Comparison of ENCODE assay signal across 10 cellular contexts in genomic region chr10:110411047-110411410, GRCh38.
DNase-seq lines count a peak whose midpoint lies in the region; TF ChIP-seq lines count a peak whose summit lies in the region.
"Had no signal": no experiment of that assay in that cellular context is flagged by ENCODE, and none has a peak within 500 bp of the region (broad histone marks: within the 10 kb centered on the region; RNA-seq: fewer than 3 reads in every experiment).

No MANE protein-coding gene starts in this region.

- no peak overlapping the region for H3K23ac ChIP-seq in mesenchymal stem cell (ENCODE audit: low read length in 2 of 2)

- peak overlapping the region; percentile 77 for H4K91ac ChIP-seq in mesenchymal stem cell (ENCODE audit: low read length)

- H3K27me3 ChIP-seq in mesenchymal stem cell (ENCODE audit: control insufficient read depth in 1 of 2, insufficient read depth in 1 of 2, low read length in 2 of 2): no peaks in the 10 kb centered on the region

- WGBS in mesenchymal stem cell: 75% methylated on average over 9 of the region's 9 CpGs

- H3K4me3 ChIP-seq in cardiac fibroblast (replicated peaks in 1 of 2; ENCODE audit: low read depth in 2 of 2, low read length in 2 of 2): no peak overlapping the region
- H3K4me3 ChIP-seq in mesenchymal stem cell (ENCODE audit: insufficient read depth in 1 of 2, low read depth in 1 of 2, low read length in 2 of 2): peak overlapping the region in 1 of 2 experiments; percentile 13
- H3K4me3 ChIP-seq: coronary artery had no signal

- peak overlapping the region; percentile 57 for H3K27ac ChIP-seq in mesenchymal stem cell (ENCODE audit: low read length, poor library complexity, severe bottlenecking)

- no peaks in the 10 kb centered on the region for H3K9me3 ChIP-seq in mesenchymal stem cell (ENCODE audit: control insufficient read depth, low read length)

- TF ChIP-seq CTCF in cardiac fibroblast (IDR thresholded peaks at IDR 0.05; ENCODE audit: low read depth, low read length): no peak

- H2BK12ac ChIP-seq in mesenchymal stem cell (ENCODE audit: low read length in 2 of 2): peak overlapping the region in 1 of 2 experiments; percentile 73

- H2BK5ac ChIP-seq in mesenchymal stem cell (ENCODE audit: low read depth, low read length, poor library complexity, severe bottlenecking): peak overlapping the region; percentile 12

- H3K36me3 ChIP-seq in mesenchymal stem cell (ENCODE audit: control insufficient read depth in 1 of 2, insufficient read depth in 2 of 2, low read depth in 1 of 2, low read length in 2 of 2): no peaks in the 10 kb centered on the region

- peak overlapping the region; percentile 7 for H2BK120ac ChIP-seq in mesenchymal stem cell (ENCODE audit: low read depth, low read length)

- peak overlapping the region; percentile 71 for H4K8ac ChIP-seq in mesenchymal stem cell (ENCODE audit: low read length)

- peak overlapping the region; percentile 76 to 81 for H3K18ac ChIP-seq in mesenchymal stem cell (ENCODE audit: low read depth in 1 of 2, low read length in 2 of 2)

- DNase-seq in ACHN (peak; percentile 75), LHCN-M2 (ENCODE audit: low read depth) (peak; percentile 43), cardiac fibroblast (ENCODE audit: low read depth in 2 of 2) (peak; percentile 68 to 81), mesenchymal stem cell (no peak), hypothalamus (lab: John Stamatoyannopoulos, UW) (no peak), NCI-H1417 (lab: John Stamatoyannopoulos, UW) (no peak), NCI-H1930 (lab: John Stamatoyannopoulos, UW) (no peak), NCI-H2196 treated with DMSO at 0.1 percent for 48 hours (lab: John Stamatoyannopoulos, UW; ENCODE audit: unreplicated experiment) (no peak)
- DNase-seq: NCI-H187 had no signal

- H3K14ac ChIP-seq in mesenchymal stem cell (ENCODE audit: low read length in 2 of 2): peak overlapping the region in 1 of 2 experiments; percentile 23

- in situ Hi-C loops in ACHN (cut with HindIII; ENCODE audit: low pct_ligation_motif_present, low pct_unique_long_range_greater_than_20kb, low sequenced_read_pairs): no loop called here

- no peaks in the 10 kb centered on the region for H3K79me1 ChIP-seq in mesenchymal stem cell (replicated peaks; ENCODE audit: low read length, poor library complexity, severe bottlenecking)

- H3K4me1 ChIP-seq in mesenchymal stem cell (ENCODE audit: control insufficient read depth, insufficient read depth, low read depth, low read length): peaks cover 38% of the 10 kb centered on the region

- peak overlapping the region in 1 of 2 experiments; percentile 62 for H3K4ac ChIP-seq in mesenchymal stem cell (ENCODE audit: low read depth in 1 of 2, low read length in 2 of 2)

- peak overlapping the region; percentile 65 for H2AK5ac ChIP-seq in mesenchymal stem cell (ENCODE audit: low read length, severe bottlenecking)

- no peak overlapping the region for H2AFZ ChIP-seq in mesenchymal stem cell (ENCODE audit: low read depth, low read length)

- H2BK15ac ChIP-seq in mesenchymal stem cell (ENCODE audit: low read depth, poor library complexity, severe bottlenecking): no peak overlapping the region

- H3K4me2 ChIP-seq in mesenchymal stem cell (ENCODE audit: low read length, poor library complexity, severe bottlenecking): no peak overlapping the region

- H3K9ac ChIP-seq in mesenchymal stem cell (ENCODE audit: low read length): peak overlapping the region; percentile 53

Comparison
In these comparisons a context has a peak if more than half of its experiments do, and no peak if none do; other contexts are left out.
1. DNase-seq: peak in ACHN (single experiment), LHCN-M2 (single experiment) and cardiac fibroblast (2 of 2); none in mesenchymal stem cell (single experiment), hypothalamus (0 of 51), NCI-H1417 (0 of 3), NCI-H1930 (0 of 2) and NCI-H2196 treated with DMSO at 0.1 percent for 48 hours (single experiment).